Comparison of ENCODE assay signal across 9 cellular contexts in the genomic region with DNA sequence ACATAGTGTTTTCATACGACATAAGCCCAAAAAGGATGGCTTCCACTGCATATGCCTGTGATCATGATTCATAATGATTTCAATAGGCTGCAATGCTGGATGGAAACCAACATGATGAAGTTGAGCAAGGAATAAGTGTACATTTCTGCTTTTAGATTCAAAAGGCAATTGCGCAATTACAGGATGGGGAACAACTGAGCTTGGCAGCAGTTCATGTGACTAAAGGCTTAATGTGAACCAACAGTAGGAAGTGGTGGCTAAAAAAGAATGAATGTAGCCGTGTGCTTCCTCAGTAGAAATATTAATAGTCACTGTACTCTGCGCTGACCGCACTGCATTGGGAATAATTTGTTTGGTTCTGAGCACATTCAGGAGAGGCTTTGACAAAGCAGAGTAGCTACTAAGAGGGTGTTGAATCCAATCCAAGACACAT. TPM values are rescaled to one million over a fixed set of nuclear protein-coding genes. Genes with fewer than 3 reads are reported as not detected.
A peak's percentile ranks its signal among the peaks of the same experiment; 100 is the strongest.
DNase-seq lines count a peak whose midpoint lies in the region; ATAC-seq lines count a peak whose summit lies in the region.
"Had no signal": no experiment of that assay in that cellular context is flagged by ENCODE, and none has a peak within 500 bp of the region (broad histone marks: within the 10 kb centered on the region; RNA-seq: fewer than 3 reads in every experiment).

No MANE protein-coding gene starts in this region.

- peak; percentile 84 for DNase-seq in AG20443 (ENCODE audit: low spot score)
- peak; percentile 80 for DNase-seq in NCI-H2107 treated with DMSO at 0.1 percent for 48 hours (lab: John Stamatoyannopoulos, UW; ENCODE audit: unreplicated experiment)
- DNase-seq in dermis microvascular lymphatic vessel endothelial cell (ENCODE audit: low read depth in 2 of 2) = peak; percentile 85 to 99
- no peak for DNase-seq in D341Med (ENCODE audit: low spot score)
- DNase-seq in cortex of kidney (lab: John Stamatoyannopoulos, UW) = no peak
- DNase-seq: stimulated activated CD4-positive, alpha-beta T cell treated with anti-CD3 and anti-CD28 coated beads, Interleukin-2, amount 100 ng/mL, for 48 hours had no signal

- peaks cover 0 to 7% of the 10 kb centered on the region in 2 donors for H3K4me1 ChIP-seq in muscle layer of duodenum (ENCODE audit: control insufficient read depth in 1 of 2, insufficient read depth in 2 of 2, low read length in 2 of 2)

- ATAC-seq in GM19324 (IDR thresholded peaks at IDR 0.05; ENCODE audit: low FRiP score, unreplicated experiment) = no peak
- no peak for ATAC-seq in GM21717 (IDR thresholded peaks at IDR 0.05; ENCODE audit: unreplicated experiment)

- no peaks in the 10 kb centered on the region for H3K36me3 ChIP-seq in muscle layer of duodenum (ENCODE audit: control insufficient read depth in 1 of 2, insufficient read depth in 2 of 2, low read length in 2 of 2)

- H3K27me3 ChIP-seq in muscle layer of duodenum (ENCODE audit: low read depth, low read length) = no peaks in the 10 kb centered on the region

- H3K27ac ChIP-seq in muscle layer of duodenum (ENCODE audit: low read length) = peak overlapping the region; percentile 34

- H3K9me3 ChIP-seq in muscle layer of duodenum (ENCODE audit: control insufficient read depth in 1 of 2, low read length in 2 of 2) = no peaks in the 10 kb centered on the region

- H3K4me3 ChIP-seq in muscle layer of duodenum (ENCODE audit: low read depth in 1 of 2, low read length in 2 of 2) = no peak overlapping the region

RNA-seq across cellular contexts. Expression of gene SLC1A3, which starts 51.2 kb away (rescaled TPM):
- total RNA-seq in dermis microvascular lymphatic vessel endothelial cell = not detected in 2 replicates

Comparison
In these comparisons a context has a peak if more than half of its experiments do, and no peak if none do; other contexts are left out.
1. DNase-seq: peak in AG20443 (single experiment), NCI-H2107 treated with DMSO at 0.1 percent for 48 hours (single experiment) and dermis microvascular lymphatic vessel endothelial cell (2 of 2); none in D341Med (single experiment) and cortex of kidney (single experiment).